1 cellular context compared by ENCODE assay signal in the genomic region with DNA sequence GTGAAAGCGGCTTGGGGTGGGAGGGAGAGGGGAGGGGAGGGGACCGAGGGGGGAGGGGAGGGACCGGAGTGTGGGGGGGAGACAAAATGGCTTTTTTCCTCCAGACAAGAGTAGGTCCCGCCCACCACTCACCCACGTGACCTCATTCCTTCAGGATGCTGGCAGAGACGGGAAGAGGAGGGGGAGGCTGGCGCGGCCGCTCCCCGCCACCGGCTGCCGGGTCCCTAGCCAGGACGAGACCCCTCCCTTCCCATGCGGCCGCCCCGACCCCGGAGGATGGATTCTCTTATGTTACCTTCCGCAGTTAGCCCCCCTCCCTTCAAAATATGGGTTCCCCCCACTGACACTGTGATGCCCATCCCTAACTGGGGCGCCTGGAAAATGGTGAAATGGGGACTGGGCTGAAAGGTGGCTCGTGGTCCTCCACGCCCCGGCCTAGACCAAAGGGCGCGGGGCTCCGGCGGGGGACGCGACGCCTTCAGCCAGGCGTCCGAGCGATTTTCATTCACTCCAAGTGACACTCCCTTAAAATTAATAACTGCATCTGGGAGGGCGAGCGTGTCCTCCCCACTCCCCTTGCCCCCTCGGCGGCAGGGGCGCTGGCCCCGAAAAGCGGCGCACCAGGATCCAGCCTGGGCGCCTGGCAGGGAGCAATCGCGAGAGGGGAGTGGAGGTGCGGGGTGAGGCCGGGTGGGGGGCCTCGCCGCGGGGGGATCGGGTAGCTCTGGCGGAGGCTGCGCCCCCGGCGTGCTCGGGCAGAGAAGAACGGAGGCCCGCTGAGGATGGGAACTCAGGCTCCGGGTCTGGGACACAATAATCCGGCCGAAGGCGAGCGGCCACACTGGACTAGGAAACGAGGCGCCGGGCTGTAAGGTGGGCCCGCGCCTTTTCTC.
A peak's percentile ranks its signal among the peaks of the same experiment; 100 is the strongest.
TF ChIP-seq lines count a peak whose summit lies in the region.

A gene (minus strand): TSS at position 8 of the 893 bp plus-strand sequence. CDS start 7,934 bp downstream, outside the sequence.

TF ChIP-seq in HepG2, 621 proteins besides CTCF, POLR2A, EP300 and RAD21 (continued from another document and continues in another):
- TF ChIP-seq, protein P1, sequence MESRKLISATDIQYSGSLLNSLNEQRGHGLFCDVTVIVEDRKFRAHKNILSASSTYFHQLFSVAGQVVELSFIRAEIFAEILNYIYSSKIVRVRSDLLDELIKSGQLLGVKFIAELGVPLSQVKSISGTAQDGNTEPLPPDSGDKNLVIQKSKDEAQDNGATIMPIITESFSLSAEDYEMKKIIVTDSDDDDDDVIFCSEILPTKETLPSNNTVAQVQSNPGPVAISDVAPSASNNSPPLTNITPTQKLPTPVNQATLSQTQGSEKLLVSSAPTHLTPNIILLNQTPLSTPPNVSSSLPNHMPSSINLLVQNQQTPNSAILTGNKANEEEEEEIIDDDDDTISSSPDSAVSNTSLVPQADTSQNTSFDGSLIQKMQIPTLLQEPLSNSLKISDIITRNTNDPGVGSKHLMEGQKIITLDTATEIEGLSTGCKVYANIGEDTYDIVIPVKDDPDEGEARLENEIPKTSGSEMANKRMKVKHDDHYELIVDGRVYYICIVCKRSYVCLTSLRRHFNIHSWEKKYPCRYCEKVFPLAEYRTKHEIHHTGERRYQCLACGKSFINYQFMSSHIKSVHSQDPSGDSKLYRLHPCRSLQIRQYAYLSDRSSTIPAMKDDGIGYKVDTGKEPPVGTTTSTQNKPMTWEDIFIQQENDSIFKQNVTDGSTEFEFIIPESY (CRISPR knock-in tag; IDR thresholded peaks at IDR 0.05) = no peak
- 0 out of 2 replicates have a peak, but pooled peaks have one; percentile 17 for TF ChIP-seq ZNF772 (CRISPR knock-in tag; IDR thresholded peaks at IDR 0.05)
- no peak for TF ChIP-seq TEAD2 (CRISPR knock-in tag; IDR thresholded peaks at IDR 0.05)
- peak; percentile 88; the same call in 1 of the 2 replicates for TF ChIP-seq ZNF572 (CRISPR knock-in tag; IDR thresholded peaks at IDR 0.05)
- no peak for TF ChIP-seq ZNF792 (CRISPR knock-in tag; IDR thresholded peaks at IDR 0.05)
- 0 out of 2 replicates have a peak, but pooled peaks have one; percentile 13 for TF ChIP-seq ELF1 (CRISPR knock-in tag; IDR thresholded peaks at IDR 0.05)
- TF ChIP-seq ZNF326 (CRISPR knock-in tag; IDR thresholded peaks at IDR 0.05; ENCODE audit: borderline replicate concordance) = no peak
- TF ChIP-seq ZBTB21 (CRISPR knock-in tag; IDR thresholded peaks at IDR 0.05) = no peak
- peak; percentile 16 for TF ChIP-seq RBM39 (IDR thresholded peaks at IDR 0.05; ENCODE audit: low read depth, low read length, poor library complexity, severe bottlenecking)
- TF ChIP-seq ZFX (CRISPR knock-in tag; IDR thresholded peaks at IDR 0.05; ENCODE audit: low read depth) = no peak; the same call in 1 of the 2 replicates
- TF ChIP-seq ARHGAP35 (CRISPR knock-in tag; IDR thresholded peaks at IDR 0.05; ENCODE audit: borderline replicate concordance) = no peak
- TF ChIP-seq ZNF432 (CRISPR knock-in tag; IDR thresholded peaks at IDR 0.05; ENCODE audit: borderline replicate concordance) = no peak
- no peak for TF ChIP-seq ZNF674 (CRISPR knock-in tag; IDR thresholded peaks at IDR 0.05; ENCODE audit: low read depth)
- TF ChIP-seq, protein P2, sequence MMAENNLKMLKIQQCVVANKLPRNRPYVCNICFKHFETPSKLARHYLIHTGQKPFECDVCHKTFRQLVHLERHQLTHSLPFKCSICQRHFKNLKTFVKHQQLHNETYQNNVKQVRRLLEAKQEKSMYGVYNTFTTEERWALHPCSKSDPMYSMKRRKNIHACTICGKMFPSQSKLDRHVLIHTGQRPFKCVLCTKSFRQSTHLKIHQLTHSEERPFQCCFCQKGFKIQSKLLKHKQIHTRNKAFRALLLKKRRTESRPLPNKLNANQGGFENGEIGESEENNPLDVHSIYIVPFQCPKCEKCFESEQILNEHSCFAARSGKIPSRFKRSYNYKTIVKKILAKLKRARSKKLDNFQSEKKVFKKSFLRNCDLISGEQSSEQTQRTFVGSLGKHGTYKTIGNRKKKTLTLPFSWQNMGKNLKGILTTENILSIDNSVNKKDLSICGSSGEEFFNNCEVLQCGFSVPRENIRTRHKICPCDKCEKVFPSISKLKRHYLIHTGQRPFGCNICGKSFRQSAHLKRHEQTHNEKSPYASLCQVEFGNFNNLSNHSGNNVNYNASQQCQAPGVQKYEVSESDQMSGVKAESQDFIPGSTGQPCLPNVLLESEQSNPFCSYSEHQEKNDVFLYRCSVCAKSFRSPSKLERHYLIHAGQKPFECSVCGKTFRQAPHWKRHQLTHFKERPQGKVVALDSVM (CRISPR knock-in tag; IDR thresholded peaks at IDR 0.05) = no peak
- TF ChIP-seq, protein P3, sequence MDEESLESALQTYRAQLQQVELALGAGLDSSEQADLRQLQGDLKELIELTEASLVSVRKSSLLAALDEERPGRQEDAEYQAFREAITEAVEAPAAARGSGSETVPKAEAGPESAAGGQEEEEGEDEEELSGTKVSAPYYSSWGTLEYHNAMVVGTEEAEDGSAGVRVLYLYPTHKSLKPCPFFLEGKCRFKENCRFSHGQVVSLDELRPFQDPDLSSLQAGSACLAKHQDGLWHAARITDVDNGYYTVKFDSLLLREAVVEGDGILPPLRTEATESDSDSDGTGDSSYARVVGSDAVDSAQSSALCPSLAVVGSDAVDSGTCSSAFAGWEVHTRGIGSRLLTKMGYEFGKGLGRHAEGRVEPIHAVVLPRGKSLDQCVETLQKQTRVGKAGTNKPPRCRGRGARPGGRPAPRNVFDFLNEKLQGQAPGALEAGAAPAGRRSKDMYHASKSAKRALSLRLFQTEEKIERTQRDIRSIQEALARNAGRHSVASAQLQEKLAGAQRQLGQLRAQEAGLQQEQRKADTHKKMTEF (CRISPR knock-in tag; IDR thresholded peaks at IDR 0.05) = peak; percentile 3; the same call in 1 of the 2 replicates
- TF ChIP-seq, protein P4, sequence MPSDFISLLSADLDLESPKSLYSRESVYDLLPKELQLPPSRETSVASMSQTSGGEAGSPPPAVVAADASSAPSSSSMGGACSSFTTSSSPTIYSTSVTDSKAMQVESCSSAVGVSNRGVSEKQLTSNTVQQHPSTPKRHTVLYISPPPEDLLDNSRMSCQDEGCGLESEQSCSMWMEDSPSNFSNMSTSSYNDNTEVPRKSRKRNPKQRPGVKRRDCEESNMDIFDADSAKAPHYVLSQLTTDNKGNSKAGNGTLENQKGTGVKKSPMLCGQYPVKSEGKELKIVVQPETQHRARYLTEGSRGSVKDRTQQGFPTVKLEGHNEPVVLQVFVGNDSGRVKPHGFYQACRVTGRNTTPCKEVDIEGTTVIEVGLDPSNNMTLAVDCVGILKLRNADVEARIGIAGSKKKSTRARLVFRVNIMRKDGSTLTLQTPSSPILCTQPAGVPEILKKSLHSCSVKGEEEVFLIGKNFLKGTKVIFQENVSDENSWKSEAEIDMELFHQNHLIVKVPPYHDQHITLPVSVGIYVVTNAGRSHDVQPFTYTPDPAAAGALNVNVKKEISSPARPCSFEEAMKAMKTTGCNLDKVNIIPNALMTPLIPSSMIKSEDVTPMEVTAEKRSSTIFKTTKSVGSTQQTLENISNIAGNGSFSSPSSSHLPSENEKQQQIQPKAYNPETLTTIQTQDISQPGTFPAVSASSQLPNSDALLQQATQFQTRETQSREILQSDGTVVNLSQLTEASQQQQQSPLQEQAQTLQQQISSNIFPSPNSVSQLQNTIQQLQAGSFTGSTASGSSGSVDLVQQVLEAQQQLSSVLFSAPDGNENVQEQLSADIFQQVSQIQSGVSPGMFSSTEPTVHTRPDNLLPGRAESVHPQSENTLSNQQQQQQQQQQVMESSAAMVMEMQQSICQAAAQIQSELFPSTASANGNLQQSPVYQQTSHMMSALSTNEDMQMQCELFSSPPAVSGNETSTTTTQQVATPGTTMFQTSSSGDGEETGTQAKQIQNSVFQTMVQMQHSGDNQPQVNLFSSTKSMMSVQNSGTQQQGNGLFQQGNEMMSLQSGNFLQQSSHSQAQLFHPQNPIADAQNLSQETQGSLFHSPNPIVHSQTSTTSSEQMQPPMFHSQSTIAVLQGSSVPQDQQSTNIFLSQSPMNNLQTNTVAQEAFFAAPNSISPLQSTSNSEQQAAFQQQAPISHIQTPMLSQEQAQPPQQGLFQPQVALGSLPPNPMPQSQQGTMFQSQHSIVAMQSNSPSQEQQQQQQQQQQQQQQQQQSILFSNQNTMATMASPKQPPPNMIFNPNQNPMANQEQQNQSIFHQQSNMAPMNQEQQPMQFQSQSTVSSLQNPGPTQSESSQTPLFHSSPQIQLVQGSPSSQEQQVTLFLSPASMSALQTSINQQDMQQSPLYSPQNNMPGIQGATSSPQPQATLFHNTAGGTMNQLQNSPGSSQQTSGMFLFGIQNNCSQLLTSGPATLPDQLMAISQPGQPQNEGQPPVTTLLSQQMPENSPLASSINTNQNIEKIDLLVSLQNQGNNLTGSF (CRISPR knock-in tag; IDR thresholded peaks at IDR 0.05) = 0 out of 2 replicates have a peak, but pooled peaks have one; percentile 21
- TF ChIP-seq ZNF619 (CRISPR knock-in tag; IDR thresholded peaks at IDR 0.05) = no peak
- TF ChIP-seq PITX1 (CRISPR knock-in tag; IDR thresholded peaks at IDR 0.05) = peak; percentile 39; the same call in 1 of the 2 replicates
- TF ChIP-seq RBFOX2 (IDR thresholded peaks at IDR 0.05; ENCODE audit: low read depth, low read length) = peak; percentile 34
- peak; percentile 78 for TF ChIP-seq SRSF1 (optimal IDR thresholded peaks at IDR 0.05; ENCODE audit: low read depth, low read length)
- no peak for TF ChIP-seq ZNF343 (CRISPR knock-in tag; IDR thresholded peaks at IDR 0.05)
- 0 out of 2 replicates have a peak, but pooled peaks have one; percentile 15 for TF ChIP-seq MTF2 (CRISPR knock-in tag; IDR thresholded peaks at IDR 0.05; ENCODE audit: borderline replicate concordance)
- 0 out of 2 replicates have a peak, but pooled peaks have one; percentile 17 for TF ChIP-seq SMAD1 (CRISPR knock-in tag; IDR thresholded peaks at IDR 0.05; ENCODE audit: borderline replicate concordance, low read depth)
- TF ChIP-seq, protein P5, sequence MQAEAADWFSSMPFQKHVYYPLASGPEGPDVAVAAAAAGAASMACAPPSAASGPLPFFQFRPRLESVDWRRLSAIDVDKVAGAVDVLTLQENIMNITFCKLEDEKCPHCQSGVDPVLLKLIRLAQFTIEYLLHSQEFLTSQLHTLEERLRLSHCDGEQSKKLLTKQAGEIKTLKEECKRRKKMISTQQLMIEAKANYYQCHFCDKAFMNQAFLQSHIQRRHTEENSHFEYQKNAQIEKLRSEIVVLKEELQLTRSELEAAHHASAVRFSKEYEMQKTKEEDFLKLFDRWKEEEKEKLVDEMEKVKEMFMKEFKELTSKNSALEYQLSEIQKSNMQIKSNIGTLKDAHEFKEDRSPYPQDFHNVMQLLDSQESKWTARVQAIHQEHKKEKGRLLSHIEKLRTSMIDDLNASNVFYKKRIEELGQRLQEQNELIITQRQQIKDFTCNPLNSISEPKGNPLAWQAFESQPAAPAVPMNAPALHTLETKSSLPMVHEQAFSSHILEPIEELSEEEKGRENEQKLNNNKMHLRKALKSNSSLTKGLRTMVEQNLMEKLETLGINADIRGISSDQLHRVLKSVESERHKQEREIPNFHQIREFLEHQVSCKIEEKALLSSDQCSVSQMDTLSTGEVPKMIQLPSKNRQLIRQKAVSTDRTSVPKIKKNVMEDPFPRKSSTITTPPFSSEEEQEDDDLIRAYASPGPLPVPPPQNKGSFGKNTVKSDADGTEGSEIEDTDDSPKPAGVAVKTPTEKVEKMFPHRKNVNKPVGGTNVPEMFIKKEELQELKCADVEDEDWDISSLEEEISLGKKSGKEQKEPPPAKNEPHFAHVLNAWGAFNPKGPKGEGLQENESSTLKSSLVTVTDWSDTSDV (CRISPR knock-in tag; IDR thresholded peaks at IDR 0.05) = peak; percentile 70; the same call in 1 of the 2 replicates
- TF ChIP-seq KDM2A (CRISPR knock-in tag; IDR thresholded peaks at IDR 0.05; ENCODE audit: borderline replicate concordance, low read depth) = peak; percentile 21; the same call in 1 of the 2 replicates
- TF ChIP-seq, protein P6, sequence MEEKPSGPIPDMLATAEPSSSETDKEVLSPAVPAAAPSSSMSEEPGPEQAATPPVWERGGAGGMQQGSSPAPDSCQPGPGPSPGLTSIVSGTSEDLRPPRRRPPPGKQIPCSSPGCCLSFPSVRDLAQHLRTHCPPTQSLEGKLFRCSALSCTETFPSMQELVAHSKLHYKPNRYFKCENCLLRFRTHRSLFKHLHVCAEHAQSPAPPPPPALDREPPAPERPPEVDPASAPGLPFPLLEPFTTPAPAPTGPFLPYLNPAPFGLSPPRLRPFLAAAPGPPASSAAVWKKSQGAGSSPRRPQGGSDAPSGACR (CRISPR knock-in tag; IDR thresholded peaks at IDR 0.05) = peak; percentile 18; the same call in 1 of the 2 replicates
- TF ChIP-seq, protein P7, sequence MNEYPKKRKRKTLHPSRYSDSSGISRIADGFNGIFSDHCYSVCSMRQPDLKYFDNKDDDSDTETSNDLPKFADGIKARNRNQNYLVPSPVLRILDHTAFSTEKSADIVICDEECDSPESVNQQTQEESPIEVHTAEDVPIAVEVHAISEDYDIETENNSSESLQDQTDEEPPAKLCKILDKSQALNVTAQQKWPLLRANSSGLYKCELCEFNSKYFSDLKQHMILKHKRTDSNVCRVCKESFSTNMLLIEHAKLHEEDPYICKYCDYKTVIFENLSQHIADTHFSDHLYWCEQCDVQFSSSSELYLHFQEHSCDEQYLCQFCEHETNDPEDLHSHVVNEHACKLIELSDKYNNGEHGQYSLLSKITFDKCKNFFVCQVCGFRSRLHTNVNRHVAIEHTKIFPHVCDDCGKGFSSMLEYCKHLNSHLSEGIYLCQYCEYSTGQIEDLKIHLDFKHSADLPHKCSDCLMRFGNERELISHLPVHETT (CRISPR knock-in tag; conservative IDR thresholded peaks at IDR 0.05) = no peak
- no peak for TF ChIP-seq ZNF256 (CRISPR knock-in tag; conservative IDR thresholded peaks at IDR 0.05)
- TF ChIP-seq, protein P8, sequence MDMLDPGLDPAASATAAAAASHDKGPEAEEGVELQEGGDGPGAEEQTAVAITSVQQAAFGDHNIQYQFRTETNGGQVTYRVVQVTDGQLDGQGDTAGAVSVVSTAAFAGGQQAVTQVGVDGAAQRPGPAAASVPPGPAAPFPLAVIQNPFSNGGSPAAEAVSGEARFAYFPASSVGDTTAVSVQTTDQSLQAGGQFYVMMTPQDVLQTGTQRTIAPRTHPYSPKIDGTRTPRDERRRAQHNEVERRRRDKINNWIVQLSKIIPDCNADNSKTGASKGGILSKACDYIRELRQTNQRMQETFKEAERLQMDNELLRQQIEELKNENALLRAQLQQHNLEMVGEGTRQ (IDR thresholded peaks at IDR 0.05; ENCODE audit: low read depth, low read length) = peak; percentile 85
- TF ChIP-seq, protein P8 (CRISPR knock-in tag; IDR thresholded peaks at IDR 0.05; ENCODE audit: borderline replicate concordance) = peak; percentile 78; the same call in 1 of the 2 replicates
- no peak for TF ChIP-seq ZNF354B (CRISPR knock-in tag; IDR thresholded peaks at IDR 0.05)
- TF ChIP-seq KLF6 (CRISPR knock-in tag; IDR thresholded peaks at IDR 0.05) = 0 out of 2 replicates have a peak, but pooled peaks have one; percentile 62
- TF ChIP-seq ZNF20 (CRISPR knock-in tag; IDR thresholded peaks at IDR 0.05) = no peak
- TF ChIP-seq MXI1 (IDR thresholded peaks at IDR 0.05; ENCODE audit: borderline replicate concordance, low read depth, low read length) = peak; percentile 39; the same call in 1 of the 3 replicates
- TF ChIP-seq, protein P9, sequence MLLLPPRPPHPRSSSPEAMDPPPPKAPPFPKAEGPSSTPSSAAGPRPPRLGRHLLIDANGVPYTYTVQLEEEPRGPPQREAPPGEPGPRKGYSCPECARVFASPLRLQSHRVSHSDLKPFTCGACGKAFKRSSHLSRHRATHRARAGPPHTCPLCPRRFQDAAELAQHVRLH (CRISPR knock-in tag; IDR thresholded peaks at IDR 0.05; ENCODE audit: borderline replicate concordance, low read depth) = no peak
- no peak for TF ChIP-seq PPARG (CRISPR knock-in tag; conservative IDR thresholded peaks at IDR 0.05)
- TF ChIP-seq WIZ (CRISPR knock-in tag; IDR thresholded peaks at IDR 0.05) = no peak
